Comparison of ENCODE assay signal across 25 cellular contexts in genomic region chr3:189985938-189986337, GRCh38.
DNase-seq lines count a peak whose midpoint lies in the region; ATAC-seq, FAIRE-seq and TF ChIP-seq lines count a peak whose summit lies in the region.
"Had no signal": no experiment of that assay in that cellular context is flagged by ENCODE, and none has a peak within 500 bp of the region (broad histone marks: within the 10 kb centered on the region; RNA-seq: fewer than 3 reads in every experiment).

No MANE protein-coding gene starts in this region.

- no peak for TF ChIP-seq RAD21 in HCT116 (IDR thresholded peaks at IDR 0.05; ENCODE audit: low read depth)

- H3K27ac Mint-ChIP-seq in osteocyte (ENCODE audit: unreplicated experiment): peak overlapping the region; percentile 68
- H3K27ac Mint-ChIP-seq: CD4-positive, alpha-beta T cell had no signal

- no peaks in the 10 kb centered on the region for H4K20me1 ChIP-seq in HCT116 (ENCODE audit: insufficient read depth)
- H4K20me1 ChIP-seq: BLaER1 had no signal

- peak overlapping the region; percentile 51 for H3K4me2 ChIP-seq in HCT116 (ENCODE audit: low read length)
- H3K4me2 ChIP-seq: BLaER1 had no signal

- H3K27ac ChIP-seq in HCT116 (ENCODE audit: low read depth, low read length): no peak overlapping the region
- H3K27ac ChIP-seq: BLaER1, Peyer's patch had no signal

- no peak overlapping the region for H3K9ac ChIP-seq in HCT116 (ENCODE audit: low read length)
- H3K9ac ChIP-seq: BLaER1 had no signal

- no peaks in the 10 kb centered on the region for H3K9me3 ChIP-seq in HCT116 (ENCODE audit: control insufficient read depth in 1 of 2, insufficient read depth in 1 of 2, low read depth in 1 of 2, low read length in 2 of 2)
- H3K9me3 ChIP-seq: BLaER1, Peyer's patch had no signal

- H2AFZ ChIP-seq in HCT116 (ENCODE audit: low read depth, low read length, poor library complexity, severe bottlenecking): peak overlapping the region; percentile 86

- H3K27me3 Mint-ChIP-seq in osteocyte (ENCODE audit: unreplicated experiment): no peaks in the 10 kb centered on the region

- H3K36me3 Mint-ChIP-seq in osteocyte (ENCODE audit: unreplicated experiment): peaks cover 39% of the 10 kb centered on the region

- FAIRE-seq in HTR-8/SVneo (lab: Jason Lieb, UNC): no peak

- peaks cover 33% of the 10 kb centered on the region for H3K4me1 Mint-ChIP-seq in osteocyte (ENCODE audit: unreplicated experiment)

- RAD21 ChIA-PET in HCT116 (lab: Charles Lee; ENCODE audit: low non-redundant PET in 1 of 2, low total read pairs in 2 of 2, uncharacterized antibody in 2 of 2, unreplicated experiment in 2 of 2): no interaction called here

- H3K9me3 Mint-ChIP-seq in osteocyte (ENCODE audit: unreplicated experiment): no peaks in the 10 kb centered on the region
- H3K9me3 Mint-ChIP-seq: CD4-positive, alpha-beta T cell had no signal

- intact Hi-C loops in HCT116 (cut with micrococcal nuclease): no loop called here
- intact Hi-C loops in posterior cingulate gyrus (cut with DNase I): no loop called here

- TF ChIP-seq CTCF in HCT116 (IDR thresholded peaks at IDR 0.05 in 2 of 3, conservative IDR thresholded peaks at IDR 0.05 in 1 of 3; ENCODE audit: borderline replicate concordance in 1 of 3, insufficient read depth in 1 of 3, low read depth in 2 of 3, low read length in 2 of 3) (no peak), astrocyte of the spinal cord (IDR thresholded peaks at IDR 0.05; ENCODE audit: low read depth, low read length) (no peak), osteocyte (IDR thresholded peaks at IDR 0.05) (no peak)

- H3K79me2 ChIP-seq in HCT116 (ENCODE audit: insufficient read depth, low read length): no peaks in the 10 kb centered on the region

- H3K27me3 ChIP-seq in HCT116 (ENCODE audit: insufficient read depth, low read length): no peaks in the 10 kb centered on the region
- H3K27me3 ChIP-seq: BLaER1, Peyer's patch had no signal

- TF ChIP-seq POLR2A in HCT116 (IDR thresholded peaks at IDR 0.05; ENCODE audit: borderline replicate concordance, extremely low read depth, insufficient read depth, insufficient read length): no peak

- no peaks in the 10 kb centered on the region for H3K36me3 ChIP-seq in HCT116 (ENCODE audit: control insufficient read depth in 1 of 2, insufficient read depth in 2 of 2, low read length in 2 of 2)
- H3K36me3 ChIP-seq: BLaER1, Peyer's patch had no signal

- H3K4me1 ChIP-seq in HCT116 (ENCODE audit: control insufficient read depth in 1 of 2, insufficient read depth in 2 of 2, low read length in 2 of 2): peaks cover 4 to 15% of the 10 kb centered on the region in 2 experiments; a peak in 3 of 4 replicates
- H3K4me1 ChIP-seq: BLaER1 had no signal

- CTCF ChIA-PET in HCT116 (lab: Charles Lee): interaction anchor here (1.1 kb wide), 1 partner anchor 24 kb away, joined by 3 read pairs; no protein-coding TSS in a partner anchor

- POLR2A ChIA-PET in HCT116 (lab: Charles Lee): no interaction called here

- H3K9me2 ChIP-seq in HCT116 (ENCODE audit: insufficient read depth): no peaks in the 10 kb centered on the region; the same call in none of the 2 replicates

- peak; percentile 68 for DNase-seq in EH (ENCODE audit: low read depth)
- DNase-seq in HCT116 (ENCODE audit: low read depth, low spot score): no peak
- peak; percentile 26 for DNase-seq in astrocyte of the spinal cord (ENCODE audit: low read depth, low spot score)
- DNase-seq in osteocyte (ENCODE audit: extremely low spot score, unreplicated experiment): no peak
- no peak for DNase-seq in HTR-8/SVneo (ENCODE audit: insufficient read length, low spot score)
- DNase-seq in posterior cingulate gyrus: no peak
- DNase-seq: ACHN; Calu3; CD4-positive, alpha-beta T cell; DMS153; GF-D8; GOT3; Kasumi-1; MM.1S; NCI-H1092 treated with DMSO at 0.1 percent for 48 hours; NCI-H146; NCI-H2029; NCI-H226; NCI-H524 treated with DMSO at 0.1 percent for 48 hours; NCI-H82; Peyer's patch; Right ventricle myocardium superior; SW 1271 had no signal

- peak; percentile 60 for ATAC-seq in HCT116
- no peak for ATAC-seq in HG03280 (IDR thresholded peaks at IDR 0.05; ENCODE audit: unreplicated experiment)

- in situ Hi-C loops in astrocyte of the spinal cord (cut with HindIII; ENCODE audit: low sequenced_read_pairs): no loop called here

- no peak overlapping the region for H3K4me3 Mint-ChIP-seq in osteocyte (ENCODE audit: unreplicated experiment)
- H3K4me3 Mint-ChIP-seq: CD4-positive, alpha-beta T cell had no signal

- no peak overlapping the region for H3K4me3 ChIP-seq in HCT116 (replicated peaks in 1 of 2; ENCODE audit: low read depth in 1 of 2, low read length in 2 of 2)
- no peak overlapping the region for H3K4me3 ChIP-seq in astrocyte of the spinal cord (ENCODE audit: low read depth, low read length)
- H3K4me3 ChIP-seq: BLaER1, Peyer's patch had no signal

- BruUV-seq in HCT116 (replicated peaks; lab: Mats Ljungman, UMichigan): no TSS peak

TF ChIP-seq in HCT116, 20 proteins besides CTCF, POLR2A, EP300 and RAD21:
- TF ChIP-seq FOSL1 (IDR thresholded peaks at IDR 0.05; ENCODE audit: low read depth): 0 out of 2 replicates have a peak, but pooled peaks have one; percentile 12
- TF ChIP-seq EGR1 (IDR thresholded peaks at IDR 0.05; ENCODE audit: low read depth): no peak

Comparison
In these comparisons a context has a peak if more than half of its experiments do, and no peak if none do; other contexts are left out.
1. DNase-seq: peak in EH (single experiment) and astrocyte of the spinal cord (single experiment); none in HCT116 (single experiment), osteocyte (single experiment), HTR-8/SVneo (single experiment) and posterior cingulate gyrus (0 of 10).